Comparison of ENCODE assay signal across 1 cellular context in the genomic region with DNA sequence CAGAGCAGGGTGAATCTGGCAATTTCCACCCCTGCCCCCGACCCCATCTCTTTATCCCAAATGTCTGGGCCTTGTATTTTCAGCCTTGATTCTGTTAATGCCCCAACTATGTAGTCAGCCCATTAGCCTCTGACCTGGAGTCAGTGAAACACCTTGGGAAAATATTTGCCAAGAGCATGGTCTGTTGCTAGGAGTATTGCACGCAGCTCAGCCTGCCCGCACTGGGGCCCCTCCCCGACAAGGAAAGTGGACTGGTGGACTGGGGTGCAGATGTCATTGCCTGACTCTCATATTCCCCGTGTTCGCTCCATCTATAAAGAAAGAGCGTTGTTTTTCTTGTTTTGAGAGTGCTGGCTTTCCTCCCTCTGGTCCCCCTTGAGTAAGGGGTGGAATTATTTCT. TPM values are rescaled to one million over a fixed set of nuclear protein-coding genes. Genes with fewer than 3 reads are reported as not detected.
"Had no signal": no experiment of that assay in that cellular context is flagged by ENCODE, and none has a peak within 500 bp of the region (broad histone marks: within the 10 kb centered on the region; RNA-seq: fewer than 3 reads in every experiment).

No MANE protein-coding gene starts in this region.

RNA-seq across cellular contexts. Expression of gene SPACA5, which starts 51.5 kb away (rescaled TPM):
- total RNA-seq: G401 had no signal
